36 cellular contexts compared by ENCODE assay signal in the genomic region with DNA sequence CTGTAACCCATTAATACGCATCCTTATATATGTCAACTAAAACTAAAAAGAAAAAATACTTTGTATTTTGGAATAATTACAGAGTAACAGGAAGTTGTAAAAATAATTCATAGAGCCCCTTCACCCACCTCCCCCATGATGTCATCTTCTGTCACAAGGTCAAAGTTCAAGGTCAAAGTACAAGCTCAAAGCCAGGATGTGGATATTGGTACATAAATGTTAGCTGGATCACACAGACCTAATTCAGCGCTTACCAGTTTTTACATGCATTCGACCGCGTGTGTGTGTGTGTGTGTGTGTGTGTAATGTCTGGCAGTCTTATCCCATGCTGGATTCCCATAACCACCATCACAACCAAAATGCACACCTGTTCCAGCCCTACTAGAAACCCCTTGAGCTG.
"Had no signal": no experiment of that assay in that cellular context is flagged by ENCODE, and none has a peak within 500 bp of the region (broad histone marks: within the 10 kb centered on the region; RNA-seq: fewer than 3 reads in every experiment).

No MANE protein-coding gene starts in this region.

- H3K27me3 ChIP-seq: adrenal gland, body of pancreas, esophagus squamous epithelium, gastroesophageal sphincter had no signal

- H3K9me3 ChIP-seq: adrenal gland, body of pancreas, esophagus squamous epithelium, gastroesophageal sphincter had no signal

- H3K9me3 Mint-ChIP-seq: activated B cell treated with CpG ODN at 0.5 μM for 24 hours; activated CD8-positive, alpha-beta T cell treated with anti-CD3 and anti-CD28 coated beads for 36 hours; activated naive CD4-positive, alpha-beta T cell treated with anti-CD3 and anti-CD28 coated beads for 36 hours; activated naive CD4-positive, alpha-beta T cell treated with anti-CD3 and anti-CD28 coated beads, Interleukin-2, amount 50 U/mL, for 24 hours; activated naive CD8-positive, alpha-beta T cell treated with anti-CD3 and anti-CD28 coated beads for 36 hours; activated naive CD8-positive, alpha-beta T cell treated with anti-CD3 and anti-CD28 coated beads, Interleukin-2, amount 50 U/mL, for 24 hours; activated T-helper 1 cell treated with anti-CD3 and anti-CD28 coated beads, Interleukin-12 subunit alpha, Interleukin-12 subunit beta, Interleukin-2, Interleukin-4 antibody, amounts not matched to agents 30 ng/mL and 10 ng/mL and 1 ng/mL, durations not matched to agents 14 hours and 24 hours and 36 hours; activated T-helper 2 cell treated with anti-CD3 and anti-CD28 coated beads, Interferon-gamma antibody, Interleukin-2, Interleukin-4, amounts not matched to agents 10 μg/mL and 5 μg/mL and 100 μg/mL, durations not matched to agents 14 hours and 24 hours and 36 hours; T-helper 2 cell treated with Interferon-gamma antibody and Interleukin-4, amounts not matched to agents 5 μg/mL and 100 μg/mL, for 36 hours had no signal

- DNase-seq: activated B cell treated with CpG ODN at 0.5 μM for 24 hours; activated CD4-positive, alpha-beta T cell treated with anti-CD3 and anti-CD28 coated beads for 48 hours; activated CD4-positive, alpha-beta T cell treated with anti-CD3 and anti-CD28 coated beads, Interleukin-2, amount 50 U/mL, for 1 hour; activated CD4-positive, alpha-beta T cell treated with anti-CD3 and anti-CD28 coated beads, Interleukin-2, amount 50 U/mL, for 48 hours; activated CD8-positive, alpha-beta memory T cell treated with anti-CD3 and anti-CD28 coated beads for 24 hours; activated CD8-positive, alpha-beta memory T cell treated with anti-CD3 and anti-CD28 coated beads, Interleukin-2, amount 50 U/mL, for 4 hours; activated CD8-positive, alpha-beta T cell treated with anti-CD3 and anti-CD28 coated beads for 36 hours; activated effector memory CD4-positive, alpha-beta T cell treated with anti-CD3 and anti-CD28 coated beads, Interleukin-2, amount 50 U/mL, for 16 hours; activated naive CD4-positive, alpha-beta T cell treated with anti-CD3 and anti-CD28 coated beads for 36 hours; activated naive CD8-positive, alpha-beta T cell treated with anti-CD3 and anti-CD28 coated beads for 36 hours; activated naive CD8-positive, alpha-beta T cell treated with anti-CD3 and anti-CD28 coated beads, Interleukin-2, amount 50 U/mL, for 24 hours; activated T-cell treated with anti-CD3 and anti-CD28 coated beads, Interleukin-2, amount 50 U/mL, for 1 hour; activated T-cell treated with anti-CD3 and anti-CD28 coated beads, Interleukin-2, amount 50 U/mL, for 48 hours; adrenal gland; amygdala; aorta; body of pancreas; caudate nucleus; cortex of kidney; effector CD8-positive, alpha-beta T cell; esophagus squamous epithelium; foreskin melanocyte; T-helper 1 cell; T-helper 17 cell; T1000; WERI-Rb-1 had no signal

- FAIRE-seq: colon, endometrium, endothelial cell of umbilical vein had no signal

- H3K4me3 ChIP-seq: adrenal gland, body of pancreas, esophagus squamous epithelium, gastroesophageal sphincter had no signal

- ATAC-seq: activated CD4-positive, CD25-positive, alpha-beta regulatory T cell treated with anti-CD3 and anti-CD28 coated beads, Interleukin-2, amount 50 U/mL, for 24 hours; activated CD8-positive, alpha-beta T cell treated with anti-CD3 and anti-CD28 coated beads for 36 hours; activated naive CD8-positive, alpha-beta T cell treated with anti-CD3 and anti-CD28 coated beads, Interleukin-2, amount 50 U/mL, for 24 hours; body of pancreas; gastroesophageal sphincter; T-helper 17 cell had no signal

- H3K4me3 Mint-ChIP-seq: activated B cell treated with CpG ODN at 0.5 μM for 24 hours; activated CD8-positive, alpha-beta T cell treated with anti-CD3 and anti-CD28 coated beads for 36 hours; activated naive CD4-positive, alpha-beta T cell treated with anti-CD3 and anti-CD28 coated beads for 36 hours; activated naive CD4-positive, alpha-beta T cell treated with anti-CD3 and anti-CD28 coated beads, Interleukin-2, amount 50 U/mL, for 24 hours; activated naive CD8-positive, alpha-beta T cell treated with anti-CD3 and anti-CD28 coated beads for 36 hours; activated naive CD8-positive, alpha-beta T cell treated with anti-CD3 and anti-CD28 coated beads, Interleukin-2, amount 50 U/mL, for 24 hours; activated T-helper 1 cell treated with anti-CD3 and anti-CD28 coated beads, Interleukin-12 subunit alpha, Interleukin-12 subunit beta, Interleukin-2, Interleukin-4 antibody, amounts not matched to agents 30 ng/mL and 10 ng/mL and 1 ng/mL, durations not matched to agents 14 hours and 24 hours and 36 hours; T-helper 17 cell; T-helper 2 cell treated with Interferon-gamma antibody and Interleukin-4, amounts not matched to agents 5 μg/mL and 100 μg/mL, for 36 hours had no signal

- H3K36me3 ChIP-seq: adrenal gland, esophagus squamous epithelium, gastroesophageal sphincter, WERI-Rb-1 had no signal

- H3K4me1 Mint-ChIP-seq: activated B cell treated with CpG ODN at 0.5 μM for 24 hours; activated naive CD4-positive, alpha-beta T cell treated with anti-CD3 and anti-CD28 coated beads, Interleukin-2, amount 50 U/mL, for 24 hours; activated naive CD8-positive, alpha-beta T cell treated with anti-CD3 and anti-CD28 coated beads for 36 hours; activated naive CD8-positive, alpha-beta T cell treated with anti-CD3 and anti-CD28 coated beads, Interleukin-2, amount 50 U/mL, for 24 hours had no signal

- H3K27me3 Mint-ChIP-seq: activated B cell treated with CpG ODN at 0.5 μM for 24 hours; activated naive CD8-positive, alpha-beta T cell treated with anti-CD3 and anti-CD28 coated beads for 36 hours had no signal

- H3K27ac ChIP-seq: adrenal gland, body of pancreas, epithelial cell of prostate, esophagus squamous epithelium, gastroesophageal sphincter, WERI-Rb-1 had no signal

- H3K4me1 ChIP-seq: adrenal gland, body of pancreas had no signal

- H3K27ac Mint-ChIP-seq: activated B cell treated with CpG ODN at 0.5 μM for 24 hours; activated CD8-positive, alpha-beta T cell treated with anti-CD3 and anti-CD28 coated beads for 36 hours; activated naive CD4-positive, alpha-beta T cell treated with anti-CD3 and anti-CD28 coated beads for 36 hours; activated naive CD4-positive, alpha-beta T cell treated with anti-CD3 and anti-CD28 coated beads, Interleukin-2, amount 50 U/mL, for 24 hours; activated naive CD8-positive, alpha-beta T cell treated with anti-CD3 and anti-CD28 coated beads for 36 hours; activated naive CD8-positive, alpha-beta T cell treated with anti-CD3 and anti-CD28 coated beads, Interleukin-2, amount 50 U/mL, for 24 hours; activated T-helper 1 cell treated with anti-CD3 and anti-CD28 coated beads, Interleukin-12 subunit alpha, Interleukin-12 subunit beta, Interleukin-2, Interleukin-4 antibody, amounts not matched to agents 30 ng/mL and 10 ng/mL and 1 ng/mL, durations not matched to agents 14 hours and 24 hours and 36 hours; activated T-helper 2 cell treated with anti-CD3 and anti-CD28 coated beads, Interferon-gamma antibody, Interleukin-2, Interleukin-4, amounts not matched to agents 10 μg/mL and 5 μg/mL and 100 μg/mL, durations not matched to agents 14 hours and 24 hours and 36 hours; T-helper 17 cell; T-helper 2 cell treated with Interferon-gamma antibody and Interleukin-4, amounts not matched to agents 5 μg/mL and 100 μg/mL, for 36 hours had no signal

- H3K36me3 Mint-ChIP-seq: activated naive CD4-positive, alpha-beta T cell treated with anti-CD3 and anti-CD28 coated beads, Interleukin-2, amount 50 U/mL, for 24 hours; activated naive CD8-positive, alpha-beta T cell treated with anti-CD3 and anti-CD28 coated beads for 36 hours had no signal
